In genomic region chr20:19275630-19276071, GRCh38 we compare ENCODE assay signal across 9 cellular contexts.
DNase-seq lines count a peak whose midpoint lies in the region; ATAC-seq and TF ChIP-seq lines count a peak whose summit lies in the region.
"Had no signal": no experiment of that assay in that cellular context is flagged by ENCODE, and none has a peak within 500 bp of the region (broad histone marks: within the 10 kb centered on the region; RNA-seq: fewer than 3 reads in every experiment).

No MANE protein-coding gene starts in this region.

- H3K4me3 Mint-ChIP-seq in activated T-cell treated with anti-CD3 and anti-CD28 coated beads, Interleukin-2, amount 50 U/mL, for 4 hours = no peak overlapping the region
- H3K4me3 Mint-ChIP-seq: T-helper 1 cell treated with Interleukin-12 subunit alpha and Interleukin-12 subunit beta and Interleukin-4 antibody, amounts not matched to agents 30 μg/mL and 1 μg/mL, for 36 hours had no signal

- DNase-seq in NCI-H2029 (lab: John Stamatoyannopoulos, UW) (peak; percentile 89), cerebellum (ENCODE audit: low spot score) (peak; percentile 8), thoracic aorta (ENCODE audit: low spot score) (no peak)
- no peak for DNase-seq in activated T-cell treated with anti-CD3 and anti-CD28 coated beads, Interleukin-2, amount 50 U/mL, for 4 hours
- DNase-seq: activated naive CD4-positive, alpha-beta T cell treated with Interleukin-2 at 50 U/mL for 16 hours had no signal

- ATAC-seq in thoracic aorta (ENCODE audit: insufficient number of reproducible peaks, low FRiP score, low read depth) (peak; percentile 75), HG03135 (IDR thresholded peaks at IDR 0.05; ENCODE audit: unreplicated experiment) (no peak), HG03095 (IDR thresholded peaks at IDR 0.05; ENCODE audit: unreplicated experiment) (no peak)
- no peak for ATAC-seq in activated T-cell treated with anti-CD3 and anti-CD28 coated beads, Interleukin-2, amount 50 U/mL, for 4 hours

- H3K27me3 ChIP-seq in liver (ENCODE audit: control insufficient read depth in 4 of 4, insufficient read depth in 4 of 4, low read length in 3 of 4) (peaks cover 0 to 3% (median 2%) of the 10 kb centered on the region in 4 donors), thoracic aorta (replicated peaks; ENCODE audit: insufficient read depth) (no peaks in the 10 kb centered on the region)

- H3K9ac ChIP-seq in liver (ENCODE audit: low read depth in 1 of 2, low read length in 2 of 2) = no peak overlapping the region

- WGBS in liver = 32% methylated on average over 7 of the region's 7 CpGs

- peak in 1 of 2 donors; percentile 28 for TF ChIP-seq RAD21 in liver (IDR thresholded peaks at IDR 0.05)

- H3K9me3 Mint-ChIP-seq in activated T-cell treated with anti-CD3 and anti-CD28 coated beads, Interleukin-2, amount 50 U/mL, for 4 hours = no peaks in the 10 kb centered on the region
- H3K9me3 Mint-ChIP-seq: T-helper 1 cell treated with Interleukin-12 subunit alpha and Interleukin-12 subunit beta and Interleukin-4 antibody, amounts not matched to agents 30 μg/mL and 1 μg/mL, for 36 hours had no signal

- no peaks in the 10 kb centered on the region for H3K4me1 ChIP-seq in liver (ENCODE audit: control insufficient read depth in 4 of 4, insufficient read depth in 4 of 4, low read length in 3 of 4)
- peaks cover 9 to 19% of the 10 kb centered on the region in 2 donors for H3K4me1 ChIP-seq in thoracic aorta (ENCODE audit: control insufficient read depth in 1 of 2, low read depth in 2 of 2)

- H3K36me3 Mint-ChIP-seq in activated T-cell treated with anti-CD3 and anti-CD28 coated beads, Interleukin-2, amount 50 U/mL, for 4 hours (ENCODE audit: insufficient read depth) = no peaks in the 10 kb centered on the region

- H3K9me3 ChIP-seq in liver (ENCODE audit: control insufficient read depth in 4 of 4, low read length in 3 of 4) = no peaks in the 10 kb centered on the region
- no peaks in the 10 kb centered on the region for H3K9me3 ChIP-seq in thoracic aorta

- H3K4me3 ChIP-seq in liver (ENCODE audit: low read depth in 1 of 3, low read length in 3 of 3) (no peak overlapping the region), thoracic aorta (no peak overlapping the region)

- H3K4me1 Mint-ChIP-seq in activated T-cell treated with anti-CD3 and anti-CD28 coated beads, Interleukin-2, amount 50 U/mL, for 4 hours (ENCODE audit: low read depth) = no peaks in the 10 kb centered on the region

- H3K36me3 ChIP-seq in liver (ENCODE audit: control insufficient read depth in 4 of 4, insufficient read depth in 3 of 4, low read depth in 1 of 4, low read length in 3 of 4) (no peaks in the 10 kb centered on the region), thoracic aorta (no peaks in the 10 kb centered on the region)

- TF ChIP-seq CTCF in liver (IDR thresholded peaks at IDR 0.05; ENCODE audit: low read depth, low read length, missing input control) (no peak), thoracic aorta (IDR thresholded peaks at IDR 0.05) (no peak)

- H3K27ac ChIP-seq in liver (ENCODE audit: low read depth in 1 of 2, low read length in 2 of 2) (peak overlapping the region in 1 of 2 donors; percentile 62), thoracic aorta (no peak overlapping the region)

- H3K27me3 Mint-ChIP-seq in activated T-cell treated with anti-CD3 and anti-CD28 coated beads, Interleukin-2, amount 50 U/mL, for 4 hours (ENCODE audit: low read depth) = no peaks in the 10 kb centered on the region

TF ChIP-seq in liver, 16 proteins besides CTCF, POLR2A, EP300 and RAD21:
- TF ChIP-seq RXRA (IDR thresholded peaks at IDR 0.05) = peak; percentile 16 to 31
- TF ChIP-seq NR2F2 (IDR thresholded peaks at IDR 0.05) = peak; percentile 44
- peak; percentile 55 for TF ChIP-seq SP1 (IDR thresholded peaks at IDR 0.05)
- TF ChIP-seq HNF4G (IDR thresholded peaks at IDR 0.05) = no peak

Comparison
In these comparisons a context has a peak if more than half of its experiments do, and no peak if none do; other contexts are left out.
1. DNase-seq: peak in NCI-H2029 (single experiment) and cerebellum (single experiment); none in thoracic aorta (single experiment) and activated T-cell treated with anti-CD3 and anti-CD28 coated beads, Interleukin-2, amount 50 U/mL, for 4 hours (single experiment).